In genomic region chrX:149940717-149941024, GRCh38 we compare ENCODE assay signal across 11 cellular contexts. TPM values are rescaled to one million over a fixed set of nuclear protein-coding genes. Genes with fewer than 3 reads are reported as not detected.
DNase-seq lines count a peak whose midpoint lies in the region; ATAC-seq, FAIRE-seq and TF ChIP-seq lines count a peak whose summit lies in the region.
"Not testable (repeated sequence)": the region's sequence is repeated elsewhere in the genome, so short reads cannot be mapped to it uniquely, and the experiment has no call there.
"Had no signal": no experiment of that assay in that cellular context is flagged by ENCODE, and none has a peak within 500 bp of the region (broad histone marks: within the 10 kb centered on the region; RNA-seq: fewer than 3 reads in every experiment).

No MANE protein-coding gene starts in this region.

- not testable (repeated sequence) for H3K27me3 Mint-ChIP-seq in CD4-positive, alpha-beta T cell

- H3K36me3 ChIP-seq in SU-DHL-6 (ENCODE audit: low read length); duodenal mucosa (ENCODE audit: control insufficient read depth in 1 of 2, insufficient read depth in 2 of 2, low read length in 2 of 2); keratinocyte (ENCODE audit: control insufficient read depth in 2 of 2, extremely low read depth in 1 of 2, insufficient read depth in 2 of 2, low read length in 2 of 2); osteoblast (ENCODE audit: insufficient read depth, low read length); thoracic aorta: not testable (repeated sequence)

- not testable (repeated sequence) for H3K9me2 ChIP-seq in SU-DHL-6 (replicated peaks; ENCODE audit: insufficient read depth, low read length)

- H4K20me1 ChIP-seq in SU-DHL-6 (ENCODE audit: low read depth, low read length); keratinocyte (ENCODE audit: control insufficient read depth, extremely low read depth, insufficient read depth, low read length); osteoblast (ENCODE audit: insufficient read depth, low read length): not testable (repeated sequence)

- H3F3A ChIP-seq in SU-DHL-6 (ENCODE audit: insufficient read depth): not testable (repeated sequence)

- H3K9me3 ChIP-seq in CD4-positive, alpha-beta T cell (ENCODE audit: control insufficient read depth, low read length); SU-DHL-6 (ENCODE audit: insufficient read depth, low read length); duodenal mucosa (ENCODE audit: control insufficient read depth in 1 of 2, low read length in 2 of 2); keratinocyte (ENCODE audit: control insufficient read depth, low read depth, low read length); osteoblast (ENCODE audit: low read depth, low read length); thoracic aorta: not testable (repeated sequence)

- not testable (repeated sequence) for H3K79me2 ChIP-seq in SU-DHL-6 (ENCODE audit: insufficient read depth, low read length)
- H3K79me2 ChIP-seq in keratinocyte (ENCODE audit: control insufficient read depth, insufficient read depth, low read length) (peaks cover 12% of the 10 kb centered on the region), osteoblast (ENCODE audit: insufficient read depth, low read length) (peaks cover 12% of the 10 kb centered on the region)

- peak overlapping the region; percentile 59 for H3K4me2 ChIP-seq in SU-DHL-6 (ENCODE audit: low read depth, low read length, poor library complexity, severe bottlenecking)
- peak overlapping the region; percentile 32 for H3K4me2 ChIP-seq in keratinocyte (ENCODE audit: control insufficient read depth, extremely low read depth, insufficient read depth, low read depth, low read length)
- H3K4me2 ChIP-seq in osteoblast (ENCODE audit: insufficient read depth, low read length): peak overlapping the region; percentile 75

- peak overlapping the region; percentile 95 for H3K27ac Mint-ChIP-seq in CD4-positive, alpha-beta T cell
- H3K27ac Mint-ChIP-seq in activated naive CD4-positive, alpha-beta T cell treated with anti-CD3 and anti-CD28 coated beads, Interleukin-2, amount 50 U/mL, for 72 hours: peak overlapping the region; percentile 93 to 97

- not testable (repeated sequence) for H3K4me3 ChIP-seq in HL-60 (replicated peaks; ENCODE audit: insufficient read depth, low read length); keratinocyte (ENCODE audit: control insufficient read depth in 2 of 3, extremely low read depth in 1 of 3, insufficient read depth in 2 of 3, low read depth in 1 of 3, low read length in 3 of 3); osteoblast (ENCODE audit: insufficient read depth, low read length)
- H3K4me3 ChIP-seq in SU-DHL-6 (ENCODE audit: insufficient read depth, low read length, poor library complexity, severe bottlenecking) (peak overlapping the region; percentile 49), duodenal mucosa (ENCODE audit: low read depth in 1 of 2, low read length in 2 of 2) (peak overlapping the region in 1 of 2 donors; percentile 13), thoracic aorta (peak overlapping the region; percentile 71)

- not testable (repeated sequence) for H3K4me1 Mint-ChIP-seq in CD4-positive, alpha-beta T cell (ENCODE audit: low read depth)

- dilution Hi-C loops in keratinocyte (cut with MboI; ENCODE audit: extremely low pct_ligation_motif_present, low sequenced_read_pairs): not testable (repeated sequence)

- DNase-seq in CD4-positive, alpha-beta T cell; HL-60 (ENCODE audit: low read depth in 1 of 2, low spot score in 1 of 2); activated naive CD4-positive, alpha-beta T cell treated with anti-CD3 and anti-CD28 coated beads, Interleukin-2, amount 50 U/mL, for 72 hours (ENCODE audit: low spot score in 2 of 2); keratinocyte (ENCODE audit: low read depth, low spot score); osteoblast (ENCODE audit: insufficient read length, low spot score, missing footprints); thoracic aorta (ENCODE audit: low spot score): not testable (repeated sequence)

- POLR2A ChIA-PET in CD4-positive, alpha-beta T cell (lab: Charles Lee): interaction anchor here (1.1 to 4.0 kb wide), 4 partner anchors 401 to 753 kb away, joined by 6 to 102 read pairs (median 29); partner anchors contain the start of genes EOLA1, IDS, MTM1 and MTMR1

- intact Hi-C loops in CD4-positive, alpha-beta T cell (cut with DNase I, micrococcal nuclease): not testable (repeated sequence)

- FAIRE-seq in keratinocyte (lab: Jason Lieb, UNC): not testable (repeated sequence)

- TF ChIP-seq CTCF in CD4-positive, alpha-beta T cell (IDR thresholded peaks at IDR 0.05): peak; percentile 38
- TF ChIP-seq CTCF in HL-60 (IDR thresholded peaks at IDR 0.05; ENCODE audit: insufficient read depth, low read length) (peak; percentile 4), keratinocyte (optimal IDR thresholded peaks at IDR 0.05 in 1 of 3, IDR thresholded peaks at IDR 0.05 in 1 of 3, conservative IDR thresholded peaks at IDR 0.05 in 1 of 3; ENCODE audit: extremely low read depth in 1 of 3, insufficient read depth in 2 of 3, low read length in 3 of 3) (peak in 1 of 3 experiments; percentile 45), thoracic aorta (IDR thresholded peaks at IDR 0.05) (peak; percentile 55)
- not testable (repeated sequence) for TF ChIP-seq CTCF in SU-DHL-6 (IDR thresholded peaks at IDR 0.05; ENCODE audit: insufficient read depth, low read length, poor library complexity, severe bottlenecking); osteoblast (IDR thresholded peaks at IDR 0.05; ENCODE audit: extremely low read depth, low read depth, low read length)

- H3K27ac ChIP-seq in CD4-positive, alpha-beta T cell (ENCODE audit: low read depth, low read length); keratinocyte (ENCODE audit: control insufficient read depth, insufficient read depth, low read length); osteoblast (ENCODE audit: low read depth, low read length); thoracic aorta: not testable (repeated sequence)
- H3K27ac ChIP-seq in HL-60 (replicated peaks) (peak overlapping the region; percentile 60), SU-DHL-6 (ENCODE audit: low read depth, low read length) (0 out of 2 replicates have a peak overlapping the region, but pooled peaks have one; percentile 37), duodenal mucosa (ENCODE audit: low read depth, low read length) (peak overlapping the region; percentile 3)

- not testable (repeated sequence) for H2AFZ ChIP-seq in SU-DHL-6 (ENCODE audit: low read depth, low read length, severe bottlenecking); keratinocyte (ENCODE audit: control insufficient read depth, low read length); osteoblast (ENCODE audit: low read length)

- H3K4me3 Mint-ChIP-seq in CD4-positive, alpha-beta T cell: peak overlapping the region; percentile 94

- H3K27me3 ChIP-seq in CD4-positive, alpha-beta T cell (ENCODE audit: control insufficient read depth, insufficient read depth, low read length); HL-60 (ENCODE audit: insufficient read depth, poor library complexity, severe bottlenecking); SU-DHL-6 (ENCODE audit: low read length); duodenal mucosa (ENCODE audit: control insufficient read depth in 1 of 2, insufficient read depth in 2 of 2, low read length in 2 of 2); keratinocyte (ENCODE audit: control insufficient read depth, extremely low read depth, insufficient read depth, low read length); osteoblast (ENCODE audit: insufficient read depth, low read length); thoracic aorta (replicated peaks; ENCODE audit: insufficient read depth): not testable (repeated sequence)

- CTCF ChIA-PET in CD4-positive, alpha-beta T cell (lab: Charles Lee): interaction anchor here (0.7 kb wide), 1 partner anchor 413 kb away, joined by 3 read pairs; no protein-coding TSS in a partner anchor

- H3K9ac ChIP-seq in SU-DHL-6 (ENCODE audit: low read length): peak overlapping the region; percentile 44; the same call in 1 of the 2 replicates
- H3K9ac ChIP-seq in duodenal mucosa (ENCODE audit: low read depth in 1 of 2, low read length in 2 of 2); keratinocyte (ENCODE audit: control insufficient read depth, extremely low read depth, insufficient read depth, low read length): not testable (repeated sequence)

- not testable (repeated sequence) for H3K9me3 Mint-ChIP-seq in CD4-positive, alpha-beta T cell; activated naive CD4-positive, alpha-beta T cell treated with anti-CD3 and anti-CD28 coated beads, Interleukin-2, amount 50 U/mL, for 72 hours

- ATAC-seq in CD4-positive, alpha-beta T cell (ENCODE audit: poor library complexity); activated naive CD4-positive, alpha-beta T cell treated with anti-CD3 and anti-CD28 coated beads, Interleukin-2, amount 50 U/mL, for 72 hours; thoracic aorta (ENCODE audit: insufficient number of reproducible peaks, low FRiP score, low read depth): not testable (repeated sequence)

- not testable (repeated sequence) for H3K36me3 Mint-ChIP-seq in CD4-positive, alpha-beta T cell (ENCODE audit: low read depth); activated naive CD4-positive, alpha-beta T cell treated with anti-CD3 and anti-CD28 coated beads, Interleukin-2, amount 50 U/mL, for 72 hours

- not testable (repeated sequence) for H3K9me1 ChIP-seq in keratinocyte (ENCODE audit: control insufficient read depth, extremely low read depth, insufficient read depth, low read length)

- not testable (repeated sequence) for H3K4me1 ChIP-seq in duodenal mucosa (ENCODE audit: control insufficient read depth in 1 of 2, insufficient read depth in 2 of 2, low read length in 2 of 2); keratinocyte (ENCODE audit: control insufficient read depth, extremely low read depth, insufficient read depth, low read length); osteoblast (ENCODE audit: insufficient read depth, low read length); thoracic aorta (ENCODE audit: control insufficient read depth in 1 of 2, low read depth in 2 of 2)

RNA-seq across cellular contexts. Expression of gene EOLA2, which starts 2.4 kb away (rescaled TPM):
- 10 to 100 TPM; 48.7 to 54.7 TPM for total RNA-seq in CD4-positive, alpha-beta T cell
- 10 to 100 TPM; 24.2 to 34.0 TPM for total RNA-seq in activated naive CD4-positive, alpha-beta T cell treated with anti-CD3 and anti-CD28 coated beads, Interleukin-2, amount 50 U/mL, for 72 hours
- 35.5 to 45.2 TPM (median 39.2 TPM) in 3 replicates for polyA plus RNA-seq in keratinocyte
- polyA plus RNA-seq in keratinocyte (2011; ENCODE audit: low read depth): 24.1 TPM
- 41.0 and 42.3 TPM in 2 replicates for polyA plus RNA-seq in keratinocyte (2011; cell fraction: cytosol; rRNA removed)
- polyA plus RNA-seq in keratinocyte (2011; cell fraction: nucleus; rRNA removed): 50.8 and 59.0 TPM in 2 replicates
- 27.4 and 32.6 TPM in 2 replicates for polyA plus RNA-seq in keratinocyte (2012; ENCODE audit: low replicate concordance)
- polyA minus RNA-seq in keratinocyte: 16.1 to 23.7 TPM (median 17.2 TPM) in 3 replicates
- 20.0 TPM for polyA minus RNA-seq in keratinocyte (2011; cell fraction: cytosol; rRNA and poly(A)+ RNA removed)
- polyA minus RNA-seq in keratinocyte (2011; cell fraction: nucleus; rRNA and poly(A)+ RNA removed): 23.0 and 23.3 TPM in 2 replicates
- total RNA-seq in osteoblast: 18.5 and 18.9 TPM in 2 replicates
- total RNA-seq in thoracic aorta: 10 to 100 TPM; 34.6 to 56.7 TPM

RNA-seq across cellular contexts. Expression of gene HSFX4, which starts 11.3 kb away (rescaled TPM):
- not detected for total RNA-seq in CD4-positive, alpha-beta T cell
- not detected for total RNA-seq in activated naive CD4-positive, alpha-beta T cell treated with anti-CD3 and anti-CD28 coated beads, Interleukin-2, amount 50 U/mL, for 72 hours
- polyA plus RNA-seq in keratinocyte: not detected in 3 replicates
- not detected for polyA plus RNA-seq in keratinocyte (2011; ENCODE audit: low read depth)
- not detected in 2 replicates for polyA plus RNA-seq in keratinocyte (2011; cell fraction: cytosol; rRNA removed)
- polyA plus RNA-seq in keratinocyte (2011; cell fraction: nucleus; rRNA removed): not detected in 2 replicates
- 0.38 TPM in 1 of 2 replicates, not detected in the other for polyA plus RNA-seq in keratinocyte (2012; ENCODE audit: low replicate concordance)
- not detected in 3 replicates for polyA minus RNA-seq in keratinocyte
- polyA minus RNA-seq in keratinocyte (2011; cell fraction: cytosol; rRNA and poly(A)+ RNA removed): not detected
- polyA minus RNA-seq in keratinocyte (2011; cell fraction: nucleus; rRNA and poly(A)+ RNA removed): not detected in 2 replicates
- not detected in 2 replicates for total RNA-seq in osteoblast
- not detected for total RNA-seq in thoracic aorta
- total RNA-seq: activated CD8-positive, alpha-beta memory T cell treated with anti-CD3 and anti-CD28 coated beads for 36 hours; left lobe of liver had no signal

RNA-seq across cellular contexts. Expression of gene MAGEA8, which starts 59.7 kb away (rescaled TPM):
- not detected for total RNA-seq in CD4-positive, alpha-beta T cell
- not detected for total RNA-seq in activated naive CD4-positive, alpha-beta T cell treated with anti-CD3 and anti-CD28 coated beads, Interleukin-2, amount 50 U/mL, for 72 hours
- polyA plus RNA-seq in keratinocyte: not detected in 3 replicates
- polyA plus RNA-seq in keratinocyte (2011; ENCODE audit: low read depth): not detected
- not detected in 2 replicates for polyA plus RNA-seq in keratinocyte (2011; cell fraction: cytosol; rRNA removed)
- polyA plus RNA-seq in keratinocyte (2011; cell fraction: nucleus; rRNA removed): not detected in 2 replicates
- polyA plus RNA-seq in keratinocyte (2012; ENCODE audit: low replicate concordance): not detected in 2 replicates
- polyA minus RNA-seq in keratinocyte: 0.46 TPM in 1 of 3 replicates, not detected in the others
- polyA minus RNA-seq in keratinocyte (2011; cell fraction: cytosol; rRNA and poly(A)+ RNA removed): not detected
- polyA minus RNA-seq in keratinocyte (2011; cell fraction: nucleus; rRNA and poly(A)+ RNA removed): not detected in 2 replicates
- total RNA-seq in osteoblast (not detected in 2 replicates), thoracic aorta (not detected)
- total RNA-seq: activated CD8-positive, alpha-beta memory T cell treated with anti-CD3 and anti-CD28 coated beads for 36 hours; left lobe of liver had no signal
- polyA plus RNA-seq: adipose tissue had no signal
